27 cellular contexts compared by ENCODE assay signal in the genomic region with DNA sequence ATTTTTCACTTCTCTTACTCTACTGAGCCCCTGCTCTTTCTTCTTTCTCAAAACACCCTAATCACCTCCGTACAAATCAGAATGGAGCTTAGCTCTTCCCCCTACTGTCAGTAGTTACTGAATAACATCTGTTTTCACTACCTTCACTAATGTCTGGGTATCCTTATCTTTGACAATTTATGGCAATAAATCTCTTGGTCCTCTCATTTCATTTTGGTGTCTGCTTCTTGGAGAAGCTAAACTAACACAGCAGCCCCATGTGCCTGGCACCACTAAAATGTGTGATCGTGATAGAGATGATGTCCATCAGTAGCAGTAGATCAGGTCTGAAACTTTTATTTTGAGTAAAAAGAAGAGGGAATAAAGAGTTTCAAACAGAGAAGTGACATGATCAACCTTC.
DNase-seq lines count a peak whose midpoint lies in the region; ATAC-seq and TF ChIP-seq lines count a peak whose summit lies in the region.
"Had no signal": no experiment of that assay in that cellular context is flagged by ENCODE, and none has a peak within 500 bp of the region (broad histone marks: within the 10 kb centered on the region; RNA-seq: fewer than 3 reads in every experiment).

No MANE protein-coding gene starts in this region.

- TF ChIP-seq RAD21 in SK-N-SH (IDR thresholded peaks at IDR 0.05; ENCODE audit: low read length): no peak

- no peak overlapping the region for H3K9ac ChIP-seq in SK-N-SH
- H3K9ac ChIP-seq: BLaER1; BLaER1 treated with 17β-estradiol and CSF1 and Interleukin-3, amounts not matched to agents 10 nM and 100 nM had no signal

- no peak overlapping the region; a peak in 1 of 4 replicates for H3K27ac ChIP-seq in SK-N-SH (ENCODE audit: low read depth in 2 of 2, low read length in 1 of 2)
- H3K27ac ChIP-seq: 22Rv1; A549; BLaER1; BLaER1 treated with 17β-estradiol and CSF1 and Interleukin-3, amounts not matched to agents 10 nM and 100 nM; C4-2B had no signal

- 0 out of 4 replicates have a peak, but pooled peaks of 1 of the 2 experiments have one; percentile 6 for TF ChIP-seq EP300 in SK-N-SH (IDR thresholded peaks at IDR 0.05; ENCODE audit: borderline replicate concordance in 1 of 2, low read depth in 1 of 2, low read length in 1 of 2)

- TF ChIP-seq CTCF in SK-N-SH (IDR thresholded peaks at IDR 0.05): no peak

- no peaks in the 10 kb centered on the region for H3K79me2 ChIP-seq in SK-N-SH (ENCODE audit: insufficient read depth)

- no peak for ATAC-seq in SK-N-SH treated with all-trans-retinoic acid at 6 μM for 48 hours
- ATAC-seq: A549; CD8-positive, alpha-beta T cell had no signal

- H3K4me2 ChIP-seq in SK-N-SH: no peak overlapping the region
- H3K4me2 ChIP-seq: A549; BLaER1; BLaER1 treated with 17β-estradiol and CSF1 and Interleukin-3, amounts not matched to agents 10 nM and 100 nM had no signal

- no peak overlapping the region for H3K4me3 ChIP-seq in SK-N-SH (ENCODE audit: low read depth in 2 of 2, low read length in 1 of 2)
- H3K4me3 ChIP-seq: A549; BLaER1; BLaER1 treated with 17β-estradiol and CSF1 and Interleukin-3, amounts not matched to agents 10 nM and 100 nM had no signal

- peak; percentile 19 for DNase-seq in SK-N-SH
- DNase-seq: 8988T; ACHN; AML-193; BE2C; C1 segment of cervical spinal cord; Caco-2; Calu3; CD4-positive, alpha-beta memory T cell; CD4-positive, alpha-beta T cell; CD4-positive, CD25-positive, alpha-beta regulatory T cell; CD8-positive, alpha-beta memory T cell; CD8-positive, alpha-beta T cell; COR-L47; DMS 273 treated with DMSO at 0.1 percent for 48 hours; DMS153; DMS53; DMS79; DMS79 treated with DMSO at 0.1 percent for 48 hours; DND-41; EL had no signal

- 17% methylated on average over 2 of the region's 2 CpGs for WGBS in SK-N-SH (ENCODE audit: low lambda C conversion rate)

- H3K4me1 ChIP-seq in SK-N-SH (ENCODE audit: control insufficient read depth in 1 of 2, insufficient read depth in 2 of 2, low read depth in 1 of 2, low read length in 1 of 2): no peaks in the 10 kb centered on the region
- H3K4me1 ChIP-seq: A549; BE2C; BLaER1; BLaER1 treated with 17β-estradiol and CSF1 and Interleukin-3, amounts not matched to agents 10 nM and 100 nM; Caco-2 had no signal

- H2AFZ ChIP-seq in SK-N-SH (ENCODE audit: low read depth): no peak overlapping the region

- H3F3A ChIP-seq in SK-N-SH (replicated peaks; ENCODE audit: insufficient read depth): no peaks in the 10 kb centered on the region

- no peaks in the 10 kb centered on the region for H3K27me3 ChIP-seq in SK-N-SH (ENCODE audit: insufficient read depth)
- H3K27me3 ChIP-seq: BE2C; BLaER1; BLaER1 treated with 17β-estradiol and CSF1 and Interleukin-3, amounts not matched to agents 10 nM and 100 nM had no signal

- POLR2A ChIA-PET in SK-N-SH (lab: Yijun Ruan, JAX): no interaction called here

- no peaks in the 10 kb centered on the region for H3K9me3 ChIP-seq in SK-N-SH
- H3K9me3 ChIP-seq: A549; BE2C; BLaER1; BLaER1 treated with 17β-estradiol and CSF1 and Interleukin-3, amounts not matched to agents 10 nM and 100 nM; Caco-2 had no signal

- H3K36me3 ChIP-seq in SK-N-SH (replicated peaks in 1 of 2; ENCODE audit: control insufficient read depth in 1 of 2, insufficient read depth in 2 of 2, low read length in 1 of 2): no peaks in the 10 kb centered on the region
- H3K36me3 ChIP-seq: BE2C; BLaER1; BLaER1 treated with 17β-estradiol and CSF1 and Interleukin-3, amounts not matched to agents 10 nM and 100 nM had no signal

- H3K9me2 ChIP-seq in SK-N-SH: no peaks in the 10 kb centered on the region

- H4K20me1 ChIP-seq in SK-N-SH (ENCODE audit: insufficient read depth): no peaks in the 10 kb centered on the region
- H4K20me1 ChIP-seq: BLaER1; BLaER1 treated with 17β-estradiol and CSF1 and Interleukin-3, amounts not matched to agents 10 nM and 100 nM had no signal

- CTCF ChIA-PET in SK-N-SH (lab: Yijun Ruan, JAX): no interaction called here

TF ChIP-seq in SK-N-SH, 30 proteins besides CTCF, POLR2A, EP300 and RAD21:
- TF ChIP-seq ELF1 (IDR thresholded peaks at IDR 0.05) (no peak), GATA2 (CRISPR knock-in tag; IDR thresholded peaks at IDR 0.05) (peak; percentile 65), TEAD4 (IDR thresholded peaks at IDR 0.05; ENCODE audit: borderline replicate concordance, insufficient read depth) (no peak)
- TF ChIP-seq, protein P1, sequence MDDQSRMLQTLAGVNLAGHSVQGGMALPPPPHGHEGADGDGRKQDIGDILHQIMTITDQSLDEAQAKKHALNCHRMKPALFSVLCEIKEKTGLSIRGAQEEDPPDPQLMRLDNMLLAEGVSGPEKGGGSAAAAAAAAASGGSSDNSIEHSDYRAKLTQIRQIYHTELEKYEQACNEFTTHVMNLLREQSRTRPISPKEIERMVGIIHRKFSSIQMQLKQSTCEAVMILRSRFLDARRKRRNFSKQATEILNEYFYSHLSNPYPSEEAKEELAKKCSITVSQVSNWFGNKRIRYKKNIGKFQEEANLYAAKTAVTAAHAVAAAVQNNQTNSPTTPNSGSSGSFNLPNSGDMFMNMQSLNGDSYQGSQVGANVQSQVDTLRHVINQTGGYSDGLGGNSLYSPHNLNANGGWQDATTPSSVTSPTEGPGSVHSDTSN (IDR thresholded peaks at IDR 0.05): no peak
TF ChIP-seq in SK-N-SH: peak in this region for 1.

TF ChIP-seq in SK-N-SH treated with all-trans-retinoic acid at 6 μM for 48 hours, 23 proteins besides CTCF, POLR2A, EP300 and RAD21:
- no peak for TF ChIP-seq POU6F1 (CRISPR knock-in tag; IDR thresholded peaks at IDR 0.05; ENCODE audit: borderline replicate concordance, low read depth)
- TF ChIP-seq PPARA (CRISPR knock-in tag; IDR thresholded peaks at IDR 0.05; ENCODE audit: borderline replicate concordance): no peak
- TF ChIP-seq CSRNP3 (CRISPR knock-in tag; IDR thresholded peaks at IDR 0.05): no peak
- no peak for TF ChIP-seq ZFP3 (CRISPR knock-in tag; IDR thresholded peaks at IDR 0.05)
- TF ChIP-seq TCF4 (CRISPR knock-in tag; IDR thresholded peaks at IDR 0.05; ENCODE audit: borderline replicate concordance): no peak
- no peak for TF ChIP-seq RARB (CRISPR knock-in tag; IDR thresholded peaks at IDR 0.05)
- TF ChIP-seq ISL1 (CRISPR knock-in tag; IDR thresholded peaks at IDR 0.05): no peak
- TF ChIP-seq CSDC2 (CRISPR knock-in tag; IDR thresholded peaks at IDR 0.05): no peak
- no peak for TF ChIP-seq CREB5 (CRISPR knock-in tag; IDR thresholded peaks at IDR 0.05; ENCODE audit: low read depth)
- TF ChIP-seq, protein P2, sequence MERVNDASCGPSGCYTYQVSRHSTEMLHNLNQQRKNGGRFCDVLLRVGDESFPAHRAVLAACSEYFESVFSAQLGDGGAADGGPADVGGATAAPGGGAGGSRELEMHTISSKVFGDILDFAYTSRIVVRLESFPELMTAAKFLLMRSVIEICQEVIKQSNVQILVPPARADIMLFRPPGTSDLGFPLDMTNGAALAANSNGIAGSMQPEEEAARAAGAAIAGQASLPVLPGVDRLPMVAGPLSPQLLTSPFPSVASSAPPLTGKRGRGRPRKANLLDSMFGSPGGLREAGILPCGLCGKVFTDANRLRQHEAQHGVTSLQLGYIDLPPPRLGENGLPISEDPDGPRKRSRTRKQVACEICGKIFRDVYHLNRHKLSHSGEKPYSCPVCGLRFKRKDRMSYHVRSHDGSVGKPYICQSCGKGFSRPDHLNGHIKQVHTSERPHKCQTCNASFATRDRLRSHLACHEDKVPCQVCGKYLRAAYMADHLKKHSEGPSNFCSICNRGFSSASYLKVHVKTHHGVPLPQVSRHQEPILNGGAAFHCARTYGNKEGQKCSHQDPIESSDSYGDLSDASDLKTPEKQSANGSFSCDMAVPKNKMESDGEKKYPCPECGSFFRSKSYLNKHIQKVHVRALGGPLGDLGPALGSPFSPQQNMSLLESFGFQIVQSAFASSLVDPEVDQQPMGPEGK (CRISPR knock-in tag; IDR thresholded peaks at IDR 0.05; ENCODE audit: borderline replicate concordance): no peak
- TF ChIP-seq ESRRG (CRISPR knock-in tag; IDR thresholded peaks at IDR 0.05): no peak
- TF ChIP-seq BACH2 (CRISPR knock-in tag; IDR thresholded peaks at IDR 0.05; ENCODE audit: borderline replicate concordance): no peak
